29 cellular contexts compared by ENCODE assay signal in genomic region chr17:19433240-19433639, GRCh38. TPM values are rescaled to one million over a fixed set of nuclear protein-coding genes. Genes with fewer than 3 reads are reported as not detected.
"Had no signal": no experiment of that assay in that cellular context is flagged by ENCODE, and none has a peak within 500 bp of the region (broad histone marks: within the 10 kb centered on the region; RNA-seq: fewer than 3 reads in every experiment).

No MANE protein-coding gene starts in this region.

- H3K4me2 ChIP-seq: SK-N-SH had no signal

- H3K9me3 Mint-ChIP-seq: activated CD8-positive, alpha-beta T cell treated with anti-CD3 and anti-CD28 coated beads for 36 hours; activated naive CD4-positive, alpha-beta T cell treated with anti-CD3 and anti-CD28 coated beads, Interleukin-2, amount 10 ng/mL, durations not matched to agents 7 days and 5 days; activated naive CD8-positive, alpha-beta T cell treated with anti-CD3 and anti-CD28 coated beads for 36 hours; activated T-cell treated with anti-CD3 and anti-CD28 coated beads, Interleukin-2, amount 50 U/mL, for 72 hours; activated T-helper 2 cell treated with anti-CD3 and anti-CD28 coated beads, Interferon-gamma antibody, Interleukin-2, Interleukin-4, amounts not matched to agents 10 μg/mL and 5 μg/mL and 100 μg/mL, durations not matched to agents 14 hours and 24 hours and 36 hours had no signal

- H3K27me3 ChIP-seq: SJCRH30 had no signal

- H3K36me3 Mint-ChIP-seq: activated naive CD4-positive, alpha-beta T cell treated with anti-CD3 and anti-CD28 coated beads, Interleukin-2, amount 10 ng/mL, durations not matched to agents 7 days and 5 days; activated naive CD8-positive, alpha-beta T cell treated with anti-CD3 and anti-CD28 coated beads for 36 hours had no signal

- DNase-seq: activated CD4-positive, alpha-beta T cell treated with anti-CD3 and anti-CD28 coated beads for 36 hours; activated CD4-positive, alpha-beta T cell treated with anti-CD3 and anti-CD28 coated beads, Interleukin-2, amount 50 U/mL, for 1 hour; activated CD8-positive, alpha-beta memory T cell treated with anti-CD3 and anti-CD28 coated beads, Interleukin-2, amount 50 U/mL, for 4 hours; activated CD8-positive, alpha-beta T cell treated with anti-CD3 and anti-CD28 coated beads for 36 hours; activated gamma-delta T cell treated with Interleukin-2 at 50 U/mL for 16 hours; activated naive CD4-positive, alpha-beta T cell treated with anti-CD3 and anti-CD28 coated beads, Interleukin-2, amount 10 ng/mL, durations not matched to agents 7 days and 5 days; activated naive CD8-positive, alpha-beta T cell treated with anti-CD3 and anti-CD28 coated beads for 36 hours; activated T-cell treated with anti-CD3 and anti-CD28 coated beads, Interleukin-2, amount 50 U/mL, for 72 hours; caudate nucleus; MV-4-11; NCI-H1092 treated with DMSO at 0.1 percent for 48 hours; NCI-H1417 treated with DMSO at 0.1 percent for 48 hours; NCI-H1694; NCI-H2029 treated with DMSO at 0.1 percent for 48 hours; NCI-H345; NCI-H510A; NCI-H69; NK-92 treated with Interleukin-12 subunit alpha and Interleukin-12 subunit beta, amount 100 ng/mL, for 24 hours; OCI-M1; Right ventricle myocardium superior; RPMI8226; SJCRH30; SK-N-SH; T-helper 1 cell had no signal

- H3K4me3 Mint-ChIP-seq: activated CD4-positive, alpha-beta T cell treated with anti-CD3 and anti-CD28 coated beads for 36 hours; activated CD8-positive, alpha-beta T cell treated with anti-CD3 and anti-CD28 coated beads for 36 hours; activated naive CD4-positive, alpha-beta T cell treated with anti-CD3 and anti-CD28 coated beads, Interleukin-2, amount 10 ng/mL, durations not matched to agents 7 days and 5 days; activated naive CD8-positive, alpha-beta T cell treated with anti-CD3 and anti-CD28 coated beads for 36 hours; activated T-cell treated with anti-CD3 and anti-CD28 coated beads, Interleukin-2, amount 50 U/mL, for 72 hours had no signal

- H3K4me1 ChIP-seq: SJCRH30 had no signal

- H3K27me3 Mint-ChIP-seq: activated CD4-positive, alpha-beta T cell treated with anti-CD3 and anti-CD28 coated beads for 36 hours; activated naive CD8-positive, alpha-beta T cell treated with anti-CD3 and anti-CD28 coated beads for 36 hours had no signal

- H3K9ac ChIP-seq: SK-N-SH had no signal

- H3K4me1 Mint-ChIP-seq: activated CD4-positive, alpha-beta T cell treated with anti-CD3 and anti-CD28 coated beads for 36 hours; activated naive CD4-positive, alpha-beta T cell treated with anti-CD3 and anti-CD28 coated beads, Interleukin-2, amount 10 ng/mL, durations not matched to agents 7 days and 5 days; activated naive CD8-positive, alpha-beta T cell treated with anti-CD3 and anti-CD28 coated beads for 36 hours had no signal

- H3K27ac Mint-ChIP-seq: activated CD4-positive, alpha-beta T cell treated with anti-CD3 and anti-CD28 coated beads for 36 hours; activated CD8-positive, alpha-beta T cell treated with anti-CD3 and anti-CD28 coated beads for 36 hours; activated naive CD4-positive, alpha-beta T cell treated with anti-CD3 and anti-CD28 coated beads, Interleukin-2, amount 10 ng/mL, durations not matched to agents 7 days and 5 days; activated naive CD8-positive, alpha-beta T cell treated with anti-CD3 and anti-CD28 coated beads for 36 hours; activated T-cell treated with anti-CD3 and anti-CD28 coated beads, Interleukin-2, amount 50 U/mL, for 72 hours; activated T-helper 2 cell treated with anti-CD3 and anti-CD28 coated beads, Interferon-gamma antibody, Interleukin-2, Interleukin-4, amounts not matched to agents 10 μg/mL and 5 μg/mL and 100 μg/mL, durations not matched to agents 14 hours and 24 hours and 36 hours had no signal

- H3K9me3 ChIP-seq: SJCRH30, SK-N-SH had no signal

- H3K4me3 ChIP-seq: SJCRH30 had no signal

- H3K36me3 ChIP-seq: SJCRH30 had no signal

- H3K27ac ChIP-seq: SJCRH30, VCaP had no signal

- ATAC-seq: activated CD4-positive, alpha-beta T cell treated with anti-CD3 and anti-CD28 coated beads for 36 hours; activated CD8-positive, alpha-beta T cell treated with anti-CD3 and anti-CD28 coated beads for 36 hours; activated T-cell treated with anti-CD3 and anti-CD28 coated beads, Interleukin-2, amount 50 U/mL, for 72 hours; Panc1 had no signal

RNA-seq across cellular contexts. Expression of gene RNF112, which starts 22.2 kb away (rescaled TPM):
- total RNA-seq: MCF 10A had no signal

RNA-seq across cellular contexts. Expression of gene MFAP4, which starts 46.2 kb away (rescaled TPM):
- total RNA-seq: activated CD4-positive, alpha-beta T cell treated with anti-CD3 and anti-CD28 coated beads for 36 hours; activated T-helper 2 cell treated with anti-CD3 and anti-CD28 coated beads, Interferon-gamma antibody, Interleukin-2, Interleukin-4, amounts not matched to agents 10 μg/mL and 5 μg/mL and 100 μg/mL, durations not matched to agents 14 hours and 24 hours and 36 hours; MCF 10A; T-helper 2 cell treated with Interferon-gamma antibody and Interleukin-4, amounts not matched to agents 100 ng/mL and 5 ng/mL, for 36 hours had no signal
